ENCODE assay signal across 19 cellular contexts in genomic region chr1:165834881-165835280, GRCh38. TPM values are rescaled to one million over a fixed set of nuclear protein-coding genes. Genes with fewer than 3 reads are reported as not detected.
DNase-seq lines count a peak whose midpoint lies in the region; ATAC-seq and TF ChIP-seq lines count a peak whose summit lies in the region.
"Had no signal": no experiment of that assay in that cellular context is flagged by ENCODE, and none has a peak within 500 bp of the region (broad histone marks: within the 10 kb centered on the region; RNA-seq: fewer than 3 reads in every experiment).

No MANE protein-coding gene starts in this region.

- H3K27ac ChIP-seq in mammary epithelial cell (ENCODE audit: insufficient read depth, low read depth, low read length) = no peak overlapping the region
- 0 out of 2 replicates have a peak overlapping the region, but pooled peaks have one; percentile 6 for H3K27ac ChIP-seq in SK-N-MC
- no peak overlapping the region for H3K27ac ChIP-seq in endodermal cell (ENCODE audit: low read depth, low read length)
- H3K27ac ChIP-seq in trophoblast cell (ENCODE audit: low read depth, low read length) = no peak overlapping the region
- H3K27ac ChIP-seq: 22Rv1; BLaER1 treated with 17β-estradiol and CSF1 and Interleukin-3, amounts not matched to agents 10 nM and 100 nM; GM23248 had no signal

- DNase-seq in MCF 10A (ENCODE audit: unreplicated experiment) (no peak), mammary epithelial cell (no peak), SK-N-MC (ENCODE audit: low read depth, low spot score) (no peak), endodermal cell (no peak), trophoblast cell (no peak), cortex of kidney (lab: John Stamatoyannopoulos, UW) (no peak), NCI-H510A treated with DMSO at 0.1 percent for 48 hours (lab: John Stamatoyannopoulos, UW) (no peak)
- DNase-seq: Calu3; CD8-positive, alpha-beta T cell; DMS79 treated with DMSO at 0.1 percent for 48 hours; EL; GM23248; HCEC 1CT had no signal

- no peak overlapping the region for H2AFZ ChIP-seq in mammary epithelial cell (ENCODE audit: low read depth, low read length)
- no peak overlapping the region for H2AFZ ChIP-seq in trophoblast cell (ENCODE audit: insufficient read depth, low read length, poor library complexity)
- H2AFZ ChIP-seq: GM23248 had no signal

- H3K36me3 Mint-ChIP-seq in MCF 10A (ENCODE audit: insufficient read depth, unreplicated experiment) = peaks cover 14% of the 10 kb centered on the region
- peaks cover 19% of the 10 kb centered on the region for H3K36me3 Mint-ChIP-seq in endodermal cell (ENCODE audit: low read depth)
- H3K36me3 Mint-ChIP-seq: CD8-positive, alpha-beta T cell had no signal

- POLR2A ChIA-PET in MCF 10A (lab: Yijun Ruan, JAX) = no interaction called here

- no peak overlapping the region for H3K18ac ChIP-seq in trophoblast cell (ENCODE audit: low read length)

- H3K9me3 ChIP-seq in mammary epithelial cell (replicated peaks; ENCODE audit: insufficient read depth, low read length) = no peaks in the 10 kb centered on the region
- no peaks in the 10 kb centered on the region for H3K9me3 ChIP-seq in SK-N-MC (ENCODE audit: low read depth, low read length)
- no peaks in the 10 kb centered on the region for H3K9me3 ChIP-seq in endodermal cell (ENCODE audit: control insufficient read depth, low read length)
- no peaks in the 10 kb centered on the region for H3K9me3 ChIP-seq in trophoblast cell (ENCODE audit: insufficient read depth, low read depth, low read length)
- H3K9me3 ChIP-seq: BLaER1 treated with 17β-estradiol and CSF1 and Interleukin-3, amounts not matched to agents 10 nM and 100 nM had no signal

- H3K27me3 Mint-ChIP-seq in MCF 10A (ENCODE audit: insufficient read depth, unreplicated experiment) (no peaks in the 10 kb centered on the region), endodermal cell (ENCODE audit: insufficient read depth) (no peaks in the 10 kb centered on the region)
- H3K27me3 Mint-ChIP-seq: B cell, IgD-negative memory B cell had no signal

- CTCF ChIA-PET in MCF 10A (lab: Yijun Ruan, JAX) = interaction anchor here (0.5 to 1.2 kb wide), 3 partner anchors 37 to 234 kb away, joined by 4 to 5 read pairs (median 4); no protein-coding TSS in a partner anchor
- CTCF ChIA-PET in mammary epithelial cell (lab: Charles Lee; ENCODE audit: low non-redundant PET) = no interaction called here

- H2BK120ac ChIP-seq in trophoblast cell (ENCODE audit: insufficient read depth, low read length, poor library complexity) = no peak overlapping the region

- H3K27me3 ChIP-seq in mammary epithelial cell (ENCODE audit: insufficient read depth, low read length) = no peaks in the 10 kb centered on the region
- no peaks in the 10 kb centered on the region for H3K27me3 ChIP-seq in endodermal cell (ENCODE audit: control insufficient read depth, insufficient read depth, low read length, poor library complexity, severe bottlenecking)
- no peaks in the 10 kb centered on the region for H3K27me3 ChIP-seq in trophoblast cell (ENCODE audit: insufficient read depth, low read length)
- H3K27me3 ChIP-seq: BLaER1 treated with 17β-estradiol and CSF1 and Interleukin-3, amounts not matched to agents 10 nM and 100 nM had no signal

- H3K27ac Mint-ChIP-seq in MCF 10A (ENCODE audit: low read depth, unreplicated experiment) = peak overlapping the region; percentile 71
- H3K27ac Mint-ChIP-seq in endodermal cell = peak overlapping the region; percentile 27
- H3K27ac Mint-ChIP-seq: B cell; CD8-positive, alpha-beta T cell; IgD-negative memory B cell had no signal

- H3K14ac ChIP-seq in trophoblast cell (ENCODE audit: low read length) = no peak overlapping the region

- no peak overlapping the region for H3K4me2 ChIP-seq in mammary epithelial cell (ENCODE audit: insufficient read depth, low read depth, low read length)
- no peak overlapping the region for H3K4me2 ChIP-seq in trophoblast cell (ENCODE audit: low read length)
- H3K4me2 ChIP-seq: BLaER1 treated with 17β-estradiol and CSF1 and Interleukin-3, amounts not matched to agents 10 nM and 100 nM had no signal

- H3K9ac ChIP-seq in mammary epithelial cell (ENCODE audit: insufficient read depth, low read length) = no peak overlapping the region
- no peak overlapping the region for H3K9ac ChIP-seq in SK-N-MC (ENCODE audit: insufficient read length)
- no peak overlapping the region for H3K9ac ChIP-seq in endodermal cell (ENCODE audit: extremely low read depth, low read length, poor library complexity, severe bottlenecking)
- no peak overlapping the region for H3K9ac ChIP-seq in trophoblast cell (ENCODE audit: low read length)
- H3K9ac ChIP-seq: BLaER1 treated with 17β-estradiol and CSF1 and Interleukin-3, amounts not matched to agents 10 nM and 100 nM; GM23248 had no signal

- intact Hi-C loops in MCF 10A (cut with micrococcal nuclease) (no loop called here), mammary epithelial cell (cut with micrococcal nuclease) (no loop called here)

- peak overlapping the region; percentile 84 for H3K4ac ChIP-seq in trophoblast cell (ENCODE audit: low read depth, low read length)

- H3K36me3 ChIP-seq in mammary epithelial cell (ENCODE audit: insufficient read depth, low read length) = no peaks in the 10 kb centered on the region
- peaks cover 24% of the 10 kb centered on the region for H3K36me3 ChIP-seq in SK-N-MC (ENCODE audit: insufficient read depth, low read length)
- peaks cover 8% of the 10 kb centered on the region for H3K36me3 ChIP-seq in endodermal cell (ENCODE audit: control insufficient read depth, insufficient read depth, low read length)
- H3K36me3 ChIP-seq in trophoblast cell (ENCODE audit: control insufficient read depth in 1 of 2, insufficient read depth in 2 of 2, low read length in 2 of 2) = peaks cover 0 to 6% of the 10 kb centered on the region in 2 experiments

- in situ Hi-C loops in mammary epithelial cell (cut with MboI; ENCODE audit: low sequenced_read_pairs in 2 of 2) = no loop called here

- peaks cover 98% of the 10 kb centered on the region for H3K79me2 ChIP-seq in mammary epithelial cell (ENCODE audit: insufficient read depth, low read length)
- peaks cover 27% of the 10 kb centered on the region for H3K79me2 ChIP-seq in trophoblast cell (ENCODE audit: control insufficient read depth, insufficient read depth, low read length, poor library complexity)

- BruUV-seq in MCF 10A (replicated peaks; lab: Mats Ljungman, UMichigan) (no TSS peak), mammary epithelial cell (replicated peaks; lab: Mats Ljungman, UMichigan) (no TSS peak)

- H2BK5ac ChIP-seq in trophoblast cell (ENCODE audit: low read depth, low read length, poor library complexity) = no peak overlapping the region

- peaks cover 49% of the 10 kb centered on the region for H3K4me1 Mint-ChIP-seq in MCF 10A (ENCODE audit: insufficient read depth, unreplicated experiment)
- peaks cover 34% of the 10 kb centered on the region for H3K4me1 Mint-ChIP-seq in endodermal cell

- no peak overlapping the region for H2BK12ac ChIP-seq in trophoblast cell (ENCODE audit: low read length)

- H3K79me1 ChIP-seq in trophoblast cell (ENCODE audit: low read length) = no peaks in the 10 kb centered on the region

- H4K91ac ChIP-seq in trophoblast cell (ENCODE audit: low read depth, low read length) = no peak overlapping the region

- H3K4me1 ChIP-seq in mammary epithelial cell (ENCODE audit: insufficient read depth, low read length) = peaks cover 1% of the 10 kb centered on the region
- peaks cover 5% of the 10 kb centered on the region for H3K4me1 ChIP-seq in endodermal cell (ENCODE audit: control insufficient read depth, insufficient read depth, low read length)
- peaks cover 5 to 10% of the 10 kb centered on the region in 2 experiments for H3K4me1 ChIP-seq in trophoblast cell (ENCODE audit: control insufficient read depth in 1 of 2, insufficient read depth in 2 of 2, low read length in 2 of 2)

- H3K9me3 Mint-ChIP-seq in MCF 10A (ENCODE audit: unreplicated experiment) (no peaks in the 10 kb centered on the region), endodermal cell (no peaks in the 10 kb centered on the region)
- H3K9me3 Mint-ChIP-seq: CD8-positive, alpha-beta T cell; IgD-negative memory B cell had no signal

- H3K4me3 ChIP-seq in mammary epithelial cell (replicated peaks in 1 of 3; ENCODE audit: insufficient read depth in 1 of 3, low read depth in 2 of 3, low read length in 3 of 3) = no peak overlapping the region
- H3K4me3 ChIP-seq in SK-N-MC = no peak overlapping the region
- no peak overlapping the region for H3K4me3 ChIP-seq in endodermal cell (ENCODE audit: low read length)
- no peak overlapping the region for H3K4me3 ChIP-seq in trophoblast cell (ENCODE audit: low read depth, low read length)
- H3K4me3 ChIP-seq: BLaER1 treated with 17β-estradiol and CSF1 and Interleukin-3, amounts not matched to agents 10 nM and 100 nM; GM12878; GM23248 had no signal

- no peak for ATAC-seq in HG03469 (IDR thresholded peaks at IDR 0.05; ENCODE audit: unreplicated experiment)
- ATAC-seq: CD8-positive, alpha-beta T cell; GM12878 had no signal

- H2AK5ac ChIP-seq in trophoblast cell (ENCODE audit: low read length) = no peak overlapping the region

- H4K12ac ChIP-seq in trophoblast cell (ENCODE audit: low read depth, low read length) = no peak overlapping the region

- no peak overlapping the region for H4K8ac ChIP-seq in trophoblast cell (ENCODE audit: low read depth, low read length)

- H3K4me3 Mint-ChIP-seq in MCF 10A (ENCODE audit: unreplicated experiment) = no peak overlapping the region
- H3K4me3 Mint-ChIP-seq in endodermal cell = no peak overlapping the region
- H3K4me3 Mint-ChIP-seq: B cell; CD8-positive, alpha-beta T cell; IgD-negative memory B cell had no signal

- H3K23ac ChIP-seq in trophoblast cell (ENCODE audit: low read length) = no peak overlapping the region

- dilution Hi-C loops in mammary epithelial cell (cut with HindIII; ENCODE audit: low sequenced_read_pairs) = loop anchor here (5.0 kb wide), 1 partner anchor 57 kb away; no protein-coding TSS in a partner anchor

- 97% methylated on average over 3 of the region's 3 CpGs for WGBS in mammary epithelial cell (ENCODE audit: low coverage, missing lambda C conversion rate)
- 95% methylated on average over 2 of the region's 3 CpGs; no CpG with 5 or more reads in 1 of the 2 experiments for WGBS in endodermal cell (ENCODE audit: insufficient coverage in 1 of 2, insufficient read length in 1 of 2), 2 experiments
- no CpG with 5 or more reads among the region's 3 CpGs for WGBS in trophoblast cell (ENCODE audit: extremely low coverage, insufficient coverage, insufficient read length)

- H4K20me1 ChIP-seq in mammary epithelial cell (ENCODE audit: insufficient read depth, low read length) = peaks cover 17% of the 10 kb centered on the region

- no peak for TF ChIP-seq CTCF in MCF 10A (IDR thresholded peaks at IDR 0.05; ENCODE audit: unreplicated experiment)
- TF ChIP-seq CTCF in mammary epithelial cell (conservative IDR thresholded peaks at IDR 0.05 in 1 of 2, IDR thresholded peaks at IDR 0.05 in 1 of 2; ENCODE audit: extremely low read depth in 1 of 2, insufficient read depth in 1 of 2, low read depth in 1 of 2, low read length in 2 of 2) = no peak
- no peak for TF ChIP-seq CTCF in endodermal cell (conservative IDR thresholded peaks at IDR 0.05)

RNA-seq across cellular contexts. Expression of gene UCK2, which starts 7.5 kb away (rescaled TPM):
- 108 and 144 TPM in 2 replicates for total RNA-seq in MCF 10A (2022)
- total RNA-seq in mammary epithelial cell = 100 to 1,000 TPM in 1 of 2 donors, 10 to 100 TPM in 1; 85.2 to 111 TPM
- 101 TPM for polyA plus RNA-seq in mammary epithelial cell
- 154 TPM for polyA minus RNA-seq in mammary epithelial cell
- total RNA-seq in endodermal cell = 10 to 100 TPM; 65.8 to 73.6 TPM
- polyA plus RNA-seq in endodermal cell (2013, experiment 1 of 2) = 56.3 TPM
- polyA plus RNA-seq in endodermal cell (2013, experiment 2 of 2) = 54.6 TPM
- polyA plus RNA-seq in trophoblast cell (2013) = 77.1 and 81.6 TPM in 2 replicates
